ENCODE assay signal across 9 cellular contexts in genomic region chr2:70947556-70948184, GRCh38. TPM values are rescaled to one million over a fixed set of nuclear protein-coding genes. Genes with fewer than 3 reads are reported as not detected.
DNase-seq lines count a peak whose midpoint lies in the region; ATAC-seq and TF ChIP-seq lines count a peak whose summit lies in the region.
"Had no signal": no experiment of that assay in that cellular context is flagged by ENCODE, and none has a peak within 500 bp of the region (broad histone marks: within the 10 kb centered on the region; RNA-seq: fewer than 3 reads in every experiment).

No MANE protein-coding gene starts in this region.

- peaks cover 20% of the 10 kb centered on the region for H3K27me3 Mint-ChIP-seq in activated T-cell treated with anti-CD3 and anti-CD28 coated beads, Interleukin-2, amount 50 U/mL, for 4 hours (ENCODE audit: low read depth)
- H3K27me3 Mint-ChIP-seq in type B pancreatic cell = peaks cover 56% of the 10 kb centered on the region

- H3K4me3 ChIP-seq in WI38 (ENCODE audit: low read depth, low read length) = peak overlapping the region; percentile 50

- no peak overlapping the region for H3K27ac Mint-ChIP-seq in type B pancreatic cell
- H3K27ac Mint-ChIP-seq: CD4-positive, alpha-beta T cell had no signal

- H3K4me3 Mint-ChIP-seq in activated T-cell treated with anti-CD3 and anti-CD28 coated beads, Interleukin-2, amount 50 U/mL, for 4 hours = peak overlapping the region; percentile 77
- H3K4me3 Mint-ChIP-seq in type B pancreatic cell = no peak overlapping the region

- H3K9me3 Mint-ChIP-seq in activated T-cell treated with anti-CD3 and anti-CD28 coated beads, Interleukin-2, amount 50 U/mL, for 4 hours = no peaks in the 10 kb centered on the region
- no peaks in the 10 kb centered on the region for H3K9me3 Mint-ChIP-seq in type B pancreatic cell
- H3K9me3 Mint-ChIP-seq: CD4-positive, alpha-beta T cell had no signal

- no peak for TF ChIP-seq CTCF in WI38 (IDR thresholded peaks at IDR 0.05; ENCODE audit: low read depth, low read length)
- TF ChIP-seq CTCF in type B pancreatic cell (conservative IDR thresholded peaks at IDR 0.05) = no peak

- H3K4me1 Mint-ChIP-seq in activated T-cell treated with anti-CD3 and anti-CD28 coated beads, Interleukin-2, amount 50 U/mL, for 4 hours (ENCODE audit: low read depth) = peaks cover 16% of the 10 kb centered on the region
- peaks cover 19% of the 10 kb centered on the region for H3K4me1 Mint-ChIP-seq in type B pancreatic cell (ENCODE audit: unreplicated experiment)

- DNase-seq in activated T-cell treated with anti-CD3 and anti-CD28 coated beads, Interleukin-2, amount 50 U/mL, for 4 hours = no peak
- DNase-seq in activated T-cell treated with anti-CD3 and anti-CD28 coated beads, Interleukin-2, amount 50 U/mL, for 1 hour = no peak
- DNase-seq in glomerular visceral epithelial cell (ENCODE audit: extremely low spot score) (peak; percentile 32), type B pancreatic cell (ENCODE audit: extremely low spot score, unreplicated experiment) (peak; percentile 49), midbrain (lab: John Stamatoyannopoulos, UW) (no peak), OCI-M2 (lab: John Stamatoyannopoulos, UW; ENCODE audit: unreplicated experiment) (no peak)

- ATAC-seq in activated T-cell treated with anti-CD3 and anti-CD28 coated beads, Interleukin-2, amount 50 U/mL, for 4 hours = no peak
- ATAC-seq in GM18909 (IDR thresholded peaks at IDR 0.05; ENCODE audit: poor library complexity, unreplicated experiment) = no peak

- no peaks in the 10 kb centered on the region for H3K36me3 Mint-ChIP-seq in activated T-cell treated with anti-CD3 and anti-CD28 coated beads, Interleukin-2, amount 50 U/mL, for 4 hours (ENCODE audit: insufficient read depth)
- H3K36me3 Mint-ChIP-seq in type B pancreatic cell = no peaks in the 10 kb centered on the region

RNA-seq across cellular contexts. Expression of gene ATP6V1B1, which starts 12.0 kb away (rescaled TPM):
- total RNA-seq in activated T-cell treated with anti-CD3 and anti-CD28 coated beads, Interleukin-2, amount 50 U/mL, for 4 hours = not detected
- total RNA-seq in type B pancreatic cell (ENCODE audit: low replicate concordance) = 6.3 and 8.6 TPM in 2 replicates
- total RNA-seq: CD4-positive, alpha-beta T cell had no signal

RNA-seq across cellular contexts. Expression of gene ANKRD53, which starts 30.8 kb away (rescaled TPM):
- not detected for total RNA-seq in activated T-cell treated with anti-CD3 and anti-CD28 coated beads, Interleukin-2, amount 50 U/mL, for 4 hours
- 0.55 and 0.72 TPM in 2 replicates for total RNA-seq in type B pancreatic cell (ENCODE audit: low replicate concordance)

RNA-seq across cellular contexts. Expression of gene TEX261, which starts 47.0 kb away (rescaled TPM):
- 10 to 100 TPM; 78.6 to 89.6 (median 79.5) TPM for total RNA-seq in activated T-cell treated with anti-CD3 and anti-CD28 coated beads, Interleukin-2, amount 50 U/mL, for 4 hours
- total RNA-seq in type B pancreatic cell (ENCODE audit: low replicate concordance) = 46.1 and 50.0 TPM in 2 replicates

RNA-seq across cellular contexts. Expression of gene VAX2, which starts 47.3 kb away (rescaled TPM):
- under 1 TPM in 1 of 3 donors, not detected in 2; 0.11 TPM for total RNA-seq in activated T-cell treated with anti-CD3 and anti-CD28 coated beads, Interleukin-2, amount 50 U/mL, for 4 hours
- 1.2 and 1.3 TPM in 2 replicates for total RNA-seq in type B pancreatic cell (ENCODE audit: low replicate concordance)
- total RNA-seq: CD4-positive, alpha-beta T cell had no signal

Comparison
In these comparisons a context has a peak if more than half of its experiments do, and no peak if none do; other contexts are left out.
1. DNase-seq: peak in glomerular visceral epithelial cell (single experiment) and type B pancreatic cell (single experiment); none in activated T-cell treated with anti-CD3 and anti-CD28 coated beads, Interleukin-2, amount 50 U/mL, for 4 hours (single experiment), activated T-cell treated with anti-CD3 and anti-CD28 coated beads, Interleukin-2, amount 50 U/mL, for 1 hour (single experiment), midbrain (single experiment) and OCI-M2 (single experiment).